Comparison of ENCODE assay signal across 10 cellular contexts in the genomic region with DNA sequence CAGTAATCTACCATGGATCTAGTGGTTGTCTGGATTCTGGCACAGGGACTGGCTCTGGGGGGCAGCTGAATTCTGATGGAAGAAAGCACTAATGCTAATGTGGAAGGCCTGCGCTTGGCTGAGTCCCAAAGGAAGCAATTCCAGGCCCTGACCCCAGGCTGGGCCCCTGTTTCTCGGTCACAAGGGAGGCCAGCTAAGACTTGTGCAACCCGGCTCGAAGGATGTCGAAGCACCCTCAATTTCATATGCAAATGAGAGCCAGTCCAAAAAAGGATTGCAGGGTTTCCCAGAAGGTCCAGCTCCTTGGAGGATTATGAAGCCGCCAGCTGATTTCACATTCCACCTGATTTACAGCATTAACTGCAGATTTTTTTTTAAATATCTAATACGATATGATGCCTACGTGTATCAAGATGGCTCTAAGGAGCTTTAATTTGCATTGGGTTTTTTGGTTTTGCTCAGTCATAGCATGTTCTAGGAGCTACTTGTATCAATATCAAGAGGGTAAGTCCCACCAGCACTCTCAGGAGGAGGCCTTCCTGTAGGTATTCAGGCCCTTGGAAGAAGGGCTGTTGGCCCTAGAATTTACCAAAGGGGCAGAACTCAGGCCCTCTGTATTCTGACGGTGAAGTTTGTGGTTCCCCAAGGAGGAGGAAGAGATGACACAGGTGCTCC.
A peak's percentile ranks its signal among the peaks of the same experiment; 100 is the strongest.
DNase-seq lines count a peak whose midpoint lies in the region; TF ChIP-seq lines count a peak whose summit lies in the region.
"Had no signal": no experiment of that assay in that cellular context is flagged by ENCODE, and none has a peak within 500 bp of the region (broad histone marks: within the 10 kb centered on the region; RNA-seq: fewer than 3 reads in every experiment).

No MANE protein-coding gene starts in this region.

- in situ Hi-C loops in mammary epithelial cell (cut with MboI; ENCODE audit: low sequenced_read_pairs in 2 of 2) = loop anchor here (10.0 kb wide), 2 partner anchors 129 to 819 kb away; no protein-coding TSS in a partner anchor

- no peaks in the 10 kb centered on the region for H3K27me3 ChIP-seq in mammary epithelial cell (ENCODE audit: insufficient read depth, low read length)
- no peaks in the 10 kb centered on the region for H3K27me3 ChIP-seq in breast epithelium
- H3K27me3 ChIP-seq in vagina = no peaks in the 10 kb centered on the region
- H3K27me3 ChIP-seq: esophagus squamous epithelium had no signal

- TF ChIP-seq CTCF in mammary epithelial cell (conservative IDR thresholded peaks at IDR 0.05 in 1 of 2, IDR thresholded peaks at IDR 0.05 in 1 of 2; ENCODE audit: extremely low read depth in 1 of 2, insufficient read depth in 1 of 2, low read depth in 1 of 2, low read length in 2 of 2) (no peak), breast epithelium (IDR thresholded peaks at IDR 0.05) (no peak), cardiac fibroblast (IDR thresholded peaks at IDR 0.05; ENCODE audit: low read depth, low read length) (no peak), vagina (IDR thresholded peaks at IDR 0.05) (no peak), endothelial cell (IDR thresholded peaks at IDR 0.05; ENCODE audit: unreplicated experiment) (no peak)

- H4K20me1 ChIP-seq in mammary epithelial cell (ENCODE audit: insufficient read depth, low read length) = no peaks in the 10 kb centered on the region

- H3K27me3 Mint-ChIP-seq in endothelial cell (ENCODE audit: unreplicated experiment) = peaks cover 4% of the 10 kb centered on the region

- H3K9me3 ChIP-seq in mammary epithelial cell (replicated peaks; ENCODE audit: insufficient read depth, low read length) = no peaks in the 10 kb centered on the region
- no peaks in the 10 kb centered on the region for H3K9me3 ChIP-seq in breast epithelium
- no peaks in the 10 kb centered on the region for H3K9me3 ChIP-seq in vagina
- H3K9me3 ChIP-seq: esophagus squamous epithelium had no signal

- peaks cover 3% of the 10 kb centered on the region for H3K4me1 Mint-ChIP-seq in endothelial cell (ENCODE audit: unreplicated experiment)

- 92% methylated on average over 9 of the region's 9 CpGs for WGBS in mammary epithelial cell (ENCODE audit: low coverage, missing lambda C conversion rate)

- intact Hi-C loops in mammary epithelial cell (cut with micrococcal nuclease) = loop anchor here (5.0 kb wide), 2 partner anchors 286 to 591 kb away; partner anchors contain the start of gene FARP1
- intact Hi-C loops in breast epithelium (cut with DNase I; ENCODE audit: low total_unique reads) = no loop called here
- intact Hi-C loops in vagina (cut with DNase I) = loop anchor here (5.0 kb wide), 1 partner anchor 121 kb away; no protein-coding TSS in a partner anchor

- TF ChIP-seq POLR2A in breast epithelium (IDR thresholded peaks at IDR 0.05) (no peak), vagina (IDR thresholded peaks at IDR 0.05) (no peak)

- H3K4me2 ChIP-seq in mammary epithelial cell (ENCODE audit: insufficient read depth, low read depth, low read length) = no peak overlapping the region

- H3K27ac Mint-ChIP-seq in endothelial cell (ENCODE audit: unreplicated experiment) = no peak overlapping the region
- H3K27ac Mint-ChIP-seq: naive thymus-derived CD8-positive, alpha-beta T cell had no signal

- CTCF ChIA-PET in mammary epithelial cell (lab: Charles Lee; ENCODE audit: low non-redundant PET) = interaction anchor here (0.6 to 0.8 kb wide), 5 partner anchors 83 to 524 kb away, joined by 3 to 10 read pairs (median 7); no protein-coding TSS in a partner anchor

- H3K79me2 ChIP-seq in mammary epithelial cell (ENCODE audit: insufficient read depth, low read length) = no peaks in the 10 kb centered on the region

- H3K9ac ChIP-seq in mammary epithelial cell (ENCODE audit: insufficient read depth, low read length) = no peak overlapping the region

- H3K4me1 ChIP-seq in mammary epithelial cell (ENCODE audit: insufficient read depth, low read length) (no peaks in the 10 kb centered on the region), breast epithelium (no peaks in the 10 kb centered on the region), vagina (peaks cover 7% of the 10 kb centered on the region)

- H2AFZ ChIP-seq in mammary epithelial cell (ENCODE audit: low read depth, low read length) = peak overlapping the region; percentile 9

- no peak overlapping the region for H3K4me3 Mint-ChIP-seq in endothelial cell (ENCODE audit: unreplicated experiment)
- H3K4me3 Mint-ChIP-seq: naive thymus-derived CD8-positive, alpha-beta T cell had no signal

- H3K4me3 ChIP-seq in mammary epithelial cell (replicated peaks in 1 of 3; ENCODE audit: insufficient read depth in 1 of 3, low read depth in 2 of 3, low read length in 3 of 3) = no peak overlapping the region
- no peak overlapping the region for H3K4me3 ChIP-seq in breast epithelium
- no peak overlapping the region for H3K4me3 ChIP-seq in cardiac fibroblast (replicated peaks in 1 of 2; ENCODE audit: low read depth in 2 of 2, low read length in 2 of 2)
- H3K4me3 ChIP-seq in vagina = no peak overlapping the region
- H3K4me3 ChIP-seq: esophagus squamous epithelium had no signal

- DNase-seq in mammary epithelial cell = no peak
- no peak for DNase-seq in breast epithelium (ENCODE audit: low spot score in 2 of 2)
- DNase-seq in cardiac fibroblast (ENCODE audit: low read depth in 2 of 2) = peak; percentile 78 to 82
- DNase-seq in medulla oblongata (ENCODE audit: extremely low spot score) = peak; percentile 37
- no peak for DNase-seq in vagina (ENCODE audit: extremely low spot score in 2 of 2)
- no peak for DNase-seq in activated CD4-positive, CD25-positive, alpha-beta regulatory T cell treated with anti-CD3 and anti-CD28 coated beads, Interleukin-2, amount 50 U/mL, for 72 hours
- DNase-seq in endothelial cell (ENCODE audit: low spot score) = no peak
- no peak for DNase-seq in NCI-H524 (lab: John Stamatoyannopoulos, UW)
- DNase-seq: esophagus squamous epithelium had no signal

- no peaks in the 10 kb centered on the region for H3K9me3 Mint-ChIP-seq in endothelial cell (ENCODE audit: unreplicated experiment)

- dilution Hi-C loops in mammary epithelial cell (cut with HindIII; ENCODE audit: low sequenced_read_pairs) = no loop called here

- H3K27ac ChIP-seq in mammary epithelial cell (ENCODE audit: insufficient read depth, low read depth, low read length) = no peak overlapping the region
- no peak overlapping the region for H3K27ac ChIP-seq in breast epithelium
- H3K27ac ChIP-seq in vagina = peak overlapping the region; percentile 29
- H3K27ac ChIP-seq: esophagus squamous epithelium had no signal

- H3K36me3 Mint-ChIP-seq in endothelial cell (ENCODE audit: low read depth, unreplicated experiment) = peaks cover 5% of the 10 kb centered on the region
- H3K36me3 Mint-ChIP-seq: naive thymus-derived CD8-positive, alpha-beta T cell had no signal

- H3K36me3 ChIP-seq in mammary epithelial cell (ENCODE audit: insufficient read depth, low read length) (no peaks in the 10 kb centered on the region), breast epithelium (no peaks in the 10 kb centered on the region), vagina (no peaks in the 10 kb centered on the region)
- H3K36me3 ChIP-seq: esophagus squamous epithelium had no signal

- BruUV-seq in mammary epithelial cell (replicated peaks; lab: Mats Ljungman, UMichigan) = no TSS peak

Comparison
In these comparisons a context has a peak if more than half of its experiments do, and no peak if none do; other contexts are left out.
1. DNase-seq: peak in cardiac fibroblast (2 of 2) and medulla oblongata (single experiment); none in mammary epithelial cell (single experiment), breast epithelium (0 of 2), vagina (0 of 2), activated CD4-positive, CD25-positive, alpha-beta regulatory T cell treated with anti-CD3 and anti-CD28 coated beads, Interleukin-2, amount 50 U/mL, for 72 hours (single experiment), endothelial cell (single experiment) and NCI-H524 (0 of 2).